In genomic region chr6:141988954-141989705, GRCh38 we compare ENCODE assay signal across 10 cellular contexts.
A peak's percentile ranks its signal among the peaks of the same experiment; 100 is the strongest.
DNase-seq lines count a peak whose midpoint lies in the region; ATAC-seq and TF ChIP-seq lines count a peak whose summit lies in the region.
"Had no signal": no experiment of that assay in that cellular context is flagged by ENCODE, and none has a peak within 500 bp of the region (broad histone marks: within the 10 kb centered on the region; RNA-seq: fewer than 3 reads in every experiment).

No MANE protein-coding gene starts in this region.

- H3K27me3 ChIP-seq in osteoblast (ENCODE audit: insufficient read depth, low read length) = no peaks in the 10 kb centered on the region

- H3K4me3 ChIP-seq in HFF-Myc (replicated peaks; ENCODE audit: low read depth, low read length) (no peak overlapping the region), LNCaP clone FGC (ENCODE audit: low read depth, low read length) (no peak overlapping the region), epithelial cell of esophagus (ENCODE audit: low read length) (no peak overlapping the region), osteoblast (ENCODE audit: insufficient read depth, low read length) (no peak overlapping the region)
- H3K4me3 ChIP-seq: skin epidermis had no signal

- DNase-seq in AG08395 (ENCODE audit: low spot score) = peak; percentile 74
- DNase-seq in HFF-Myc (ENCODE audit: extremely low read depth, low read depth) = peak; percentile 63
- peak; percentile 30 for DNase-seq in LNCaP clone FGC (ENCODE audit: low read depth)
- peak; percentile 2 for DNase-seq in T-helper 9 cell
- peak; percentile 85 for DNase-seq in epithelial cell of esophagus (ENCODE audit: low read depth)
- DNase-seq in osteoblast (ENCODE audit: insufficient read length, low spot score, missing footprints) = peak; percentile 80
- no peak for DNase-seq in Right ventricle myocardium superior

- no peaks in the 10 kb centered on the region for H4K20me1 ChIP-seq in osteoblast (ENCODE audit: insufficient read depth, low read length)

- H2AFZ ChIP-seq in osteoblast (ENCODE audit: low read length) = peak overlapping the region; percentile 56

- H3K36me3 ChIP-seq in osteoblast (ENCODE audit: insufficient read depth, low read length) = no peaks in the 10 kb centered on the region

- H3K9me3 ChIP-seq in osteoblast (ENCODE audit: low read depth, low read length) = no peaks in the 10 kb centered on the region

- peak overlapping the region; percentile 8 for H3K4me2 ChIP-seq in osteoblast (ENCODE audit: insufficient read depth, low read length)

- intact Hi-C loops in Right ventricle myocardium superior (cut with DNase I) = no loop called here

- peak overlapping the region; percentile 10 for H3K27ac ChIP-seq in osteoblast (ENCODE audit: low read depth, low read length)
- H3K27ac ChIP-seq: skin epidermis had no signal

- no peak for ATAC-seq in Right ventricle myocardium superior (ENCODE audit: poor library complexity)
- ATAC-seq: T-cell had no signal

- H3K79me2 ChIP-seq in osteoblast (ENCODE audit: insufficient read depth, low read length) = no peaks in the 10 kb centered on the region

- TF ChIP-seq CTCF in GM12873 (IDR thresholded peaks at IDR 0.05; ENCODE audit: insufficient read depth, low read depth, low read length, missing control alignments) (peak; percentile 79), HFF-Myc (IDR thresholded peaks at IDR 0.05; ENCODE audit: low read depth, low read length, missing control alignments) (peak; percentile 86), LNCaP clone FGC (IDR thresholded peaks at IDR 0.05; ENCODE audit: control insufficient read depth, extremely low read depth, insufficient read depth) (peak; percentile 70), epithelial cell of esophagus (IDR thresholded peaks at IDR 0.05; ENCODE audit: insufficient read depth, low read depth, low read length, missing control alignments) (peak; percentile 95), osteoblast (IDR thresholded peaks at IDR 0.05; ENCODE audit: extremely low read depth, low read depth, low read length) (peak; percentile 93)

- peaks cover 7% of the 10 kb centered on the region for H3K4me1 ChIP-seq in osteoblast (ENCODE audit: insufficient read depth, low read length)
